In the genomic region with DNA sequence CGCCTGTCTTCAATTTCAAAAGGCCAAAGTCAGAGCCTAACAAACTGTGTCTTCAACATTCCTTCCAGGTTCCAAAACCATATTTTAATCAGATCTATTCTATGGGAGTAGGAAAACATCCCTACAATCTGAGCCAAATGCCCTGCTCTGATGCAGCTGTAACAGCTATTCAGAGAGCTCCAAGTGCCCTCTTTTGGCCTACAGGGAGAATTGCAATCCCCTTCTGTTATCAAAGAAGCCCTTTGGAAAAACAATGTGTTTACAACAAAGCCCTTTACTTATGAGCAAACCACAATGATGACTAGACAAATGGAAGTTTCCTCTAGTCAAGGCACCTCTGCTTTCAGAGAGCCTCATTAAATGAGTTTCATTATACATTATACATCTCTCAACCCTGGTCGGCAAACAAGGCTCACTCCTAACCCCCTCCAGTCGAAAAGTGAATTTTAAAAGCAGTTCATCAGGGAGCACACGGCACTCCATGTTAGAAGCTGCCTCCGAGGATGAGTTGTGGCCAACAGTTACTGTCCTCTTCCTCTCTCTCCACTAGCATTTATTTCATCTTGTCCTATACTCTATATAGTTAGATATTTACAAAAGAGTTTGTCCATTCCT, we compare ENCODE assay signal across 9 cellular contexts. TPM values are rescaled to one million over a fixed set of nuclear protein-coding genes. Genes with fewer than 3 reads are reported as not detected.
DNase-seq lines count a peak whose midpoint lies in the region; ATAC-seq and TF ChIP-seq lines count a peak whose summit lies in the region.
"Had no signal": no experiment of that assay in that cellular context is flagged by ENCODE, and none has a peak within 500 bp of the region (broad histone marks: within the 10 kb centered on the region; RNA-seq: fewer than 3 reads in every experiment).

No MANE protein-coding gene starts in this region.

- peak; percentile 75 for ATAC-seq in GM18867 (IDR thresholded peaks at IDR 0.05; ENCODE audit: unreplicated experiment)

- no peaks in the 10 kb centered on the region for H3K27me3 ChIP-seq in BE2C
- H3K27me3 ChIP-seq in iPS DF 6.9 (ENCODE audit: control insufficient read depth, insufficient read depth, low read length) = no peaks in the 10 kb centered on the region
- H3K27me3 ChIP-seq in testis = no peaks in the 10 kb centered on the region

- DNase-seq in BE2C = peak; percentile 48
- peak; percentile 58 for DNase-seq in NCI-H1694 treated with DMSO at 0.1 percent for 48 hours (lab: John Stamatoyannopoulos, UW)
- peak; percentile 31 for DNase-seq in amniotic stem cell (lab: John Stamatoyannopoulos, UW)
- DNase-seq in iPS DF 6.9 (ENCODE audit: low read depth, low spot score) = peak; percentile 5
- DNase-seq in testis = peak; percentile 33
- no peak for DNase-seq in activated CD8-positive, alpha-beta memory T cell treated with anti-CD3 and anti-CD28 coated beads, Interleukin-2, amount 50 U/mL, for 4 hours
- no peak for DNase-seq in activated gamma-delta T cell (lab: John Stamatoyannopoulos, UW)

- no peak for TF ChIP-seq POLR2A in testis (IDR thresholded peaks at IDR 0.05)

- H3K4me1 ChIP-seq in BE2C = peaks cover 3% of the 10 kb centered on the region; the same call in 1 of the 2 replicates
- H3K4me1 ChIP-seq in iPS DF 6.9 (ENCODE audit: control insufficient read depth, insufficient read depth, low read length) = no peaks in the 10 kb centered on the region
- no peaks in the 10 kb centered on the region for H3K4me1 ChIP-seq in testis

- H3K36me3 ChIP-seq in BE2C (no peaks in the 10 kb centered on the region), iPS DF 6.9 (ENCODE audit: control insufficient read depth, insufficient read depth, low read length) (no peaks in the 10 kb centered on the region), testis (ENCODE audit: low read depth, missing control alignments) (no peaks in the 10 kb centered on the region)

- TF ChIP-seq CTCF in BE2C (IDR thresholded peaks at IDR 0.05; ENCODE audit: low read depth, low read length) = peak; percentile 98
- TF ChIP-seq CTCF in testis (IDR thresholded peaks at IDR 0.05) = peak in 2 of 3 experiments; percentile 28 to 61

- H3K4me3 ChIP-seq in BE2C (ENCODE audit: low read depth, low read length) = no peak overlapping the region
- no peak overlapping the region for H3K4me3 ChIP-seq in iPS DF 6.9 (ENCODE audit: low read length)
- H3K4me3 ChIP-seq in testis = peak overlapping the region; percentile 3 to 16

- H3K27ac ChIP-seq in iPS DF 6.9 (ENCODE audit: low read length) (no peak overlapping the region), testis (no peak overlapping the region)

- H3K9me3 ChIP-seq in BE2C (no peaks in the 10 kb centered on the region), iPS DF 6.9 (ENCODE audit: control insufficient read depth, insufficient read depth, low read length) (no peaks in the 10 kb centered on the region), testis (no peaks in the 10 kb centered on the region)

- WGBS in iPS DF 6.9 (ENCODE audit: insufficient coverage, insufficient read length) = no CpG with 5 or more reads among the region's 5 CpGs
- 32 to 35% methylated on average over 5 of the region's 5 CpGs for WGBS in testis, 2 donors

- intact Hi-C loops in testis (cut with DNase I; ENCODE audit: low total_unique reads) = no loop called here

RNA-seq across cellular contexts. Expression of gene TMCO5A, which starts 42.6 kb away (rescaled TPM):
- not detected for polyA plus RNA-seq in BE2C (2012; ENCODE audit: insufficient read depth, insufficient read length, low read depth)
- total RNA-seq in testis = 100 to 1,000 TPM in 1 of 2 donors, 10 to 100 TPM in 1; 39.5 to 129 TPM
- 100 TPM for polyA plus RNA-seq in testis (ENCODE audit: insufficient read depth, low read depth, low replicate concordance)
- polyA plus RNA-seq: IgD-negative memory B cell had no signal

Comparison
In these comparisons a context has a peak if more than half of its experiments do, and no peak if none do; other contexts are left out.
1. DNase-seq: peak in BE2C (single experiment), NCI-H1694 treated with DMSO at 0.1 percent for 48 hours (single experiment), amniotic stem cell (single experiment), iPS DF 6.9 (single experiment) and testis (single experiment); none in activated CD8-positive, alpha-beta memory T cell treated with anti-CD3 and anti-CD28 coated beads, Interleukin-2, amount 50 U/mL, for 4 hours (single experiment) and activated gamma-delta T cell (single experiment).
2. H3K4me3 ChIP-seq: peak in testis (2 of 2); none in BE2C (single experiment) and iPS DF 6.9 (single experiment).